ENCODE assay signal across 18 cellular contexts in genomic region chr3:1228289-1228688, GRCh38.
"Had no signal": no experiment of that assay in that cellular context is flagged by ENCODE, and none has a peak within 500 bp of the region (broad histone marks: within the 10 kb centered on the region; RNA-seq: fewer than 3 reads in every experiment).

No MANE protein-coding gene starts in this region.

- H3K9ac ChIP-seq: KMS-11 had no signal

- H3K27ac ChIP-seq: HL-60, KMS-11, SJSA1 had no signal

- H3K9me3 ChIP-seq: SJSA1 had no signal

- DNase-seq: Kasumi-1, MM.1S, NCI-H1092 treated with DMSO at 0.1 percent for 48 hours, NCI-H1694, NCI-H187 treated with DMSO at 0.1 percent for 48 hours, NCI-H2029 treated with DMSO at 0.1 percent for 48 hours, NCI-H2171 treated with DMSO at 0.1 percent for 48 hours, NCI-H2227 treated with DMSO at 0.1 percent for 48 hours, NCI-H524, NCI-H526 treated with DMSO at 0.1 percent for 48 hours, NCI-H82, Right ventricle myocardium superior, RPMI8226, SIG-M5 had no signal

- H3K4me3 ChIP-seq: K562, SJSA1 had no signal

- H3K36me3 ChIP-seq: SJSA1 had no signal

- ATAC-seq: K562 had no signal

- H3K4me2 ChIP-seq: KMS-11 had no signal

- H3K27me3 ChIP-seq: SJSA1 had no signal
